In genomic region chr12:19066471-19067001, GRCh38 we compare ENCODE assay signal across 26 cellular contexts.
DNase-seq lines count a peak whose midpoint lies in the region; ATAC-seq and TF ChIP-seq lines count a peak whose summit lies in the region.
"Had no signal": no experiment of that assay in that cellular context is flagged by ENCODE, and none has a peak within 500 bp of the region (broad histone marks: within the 10 kb centered on the region; RNA-seq: fewer than 3 reads in every experiment).

No MANE protein-coding gene starts in this region.

- peaks cover 10% of the 10 kb centered on the region; the same call in 1 of the 2 replicates for H3K9me3 Mint-ChIP-seq in WTC11
- H3K9me3 Mint-ChIP-seq: activated T-helper 17 cell treated with anti-CD3 and anti-CD28 coated beads, Interleukin-2, amount 50 U/mL, for 72 hours; CD4-positive, alpha-beta T cell had no signal

- H3K27me3 Mint-ChIP-seq in WTC11 (ENCODE audit: low read depth) = no peaks in the 10 kb centered on the region
- H3K27me3 Mint-ChIP-seq: activated naive CD4-positive, alpha-beta T cell treated with anti-CD3 and anti-CD28 coated beads, Interleukin-2, amount 50 U/mL, for 24 hours; CD4-positive, alpha-beta T cell; memory B cell had no signal

- peak; percentile 67 to 70 for TF ChIP-seq RAD21 in liver (IDR thresholded peaks at IDR 0.05)

- peak overlapping the region in 1 of 2 donors; percentile 2 for H3K9ac ChIP-seq in liver (ENCODE audit: low read depth in 1 of 2, low read length in 2 of 2)
- H3K9ac ChIP-seq: parathyroid adenoma had no signal

- H3K4me3 ChIP-seq in liver (ENCODE audit: low read depth in 1 of 3, low read length in 3 of 3) = no peak overlapping the region
- H3K4me3 ChIP-seq: sigmoid colon, tibial artery had no signal

- H3K27ac Mint-ChIP-seq in WTC11 = 0 out of 2 replicates have a peak overlapping the region, but pooled peaks have one; percentile 63
- H3K27ac Mint-ChIP-seq: activated naive CD4-positive, alpha-beta T cell treated with anti-CD3 and anti-CD28 coated beads, Interleukin-2, amount 50 U/mL, for 24 hours; activated T-helper 17 cell treated with anti-CD3 and anti-CD28 coated beads, Interleukin-2, amount 50 U/mL, for 72 hours; CD4-positive, alpha-beta T cell; memory B cell; naive B cell had no signal

- CTCF ChIA-PET in WTC11 (lab: Charles Lee) = interaction anchor here (0.8 kb wide), 1 partner anchor 171 kb away, joined by 4 read pairs; no protein-coding TSS in a partner anchor

- no peak overlapping the region for H3K4me3 Mint-ChIP-seq in WTC11
- H3K4me3 Mint-ChIP-seq: activated naive CD4-positive, alpha-beta T cell treated with anti-CD3 and anti-CD28 coated beads, Interleukin-2, amount 50 U/mL, for 24 hours; activated T-helper 17 cell treated with anti-CD3 and anti-CD28 coated beads, Interleukin-2, amount 50 U/mL, for 72 hours; CD4-positive, alpha-beta T cell; memory B cell; naive B cell had no signal

- H3K9me3 ChIP-seq in liver (ENCODE audit: control insufficient read depth in 4 of 4, low read length in 3 of 4) = no peaks in the 10 kb centered on the region
- H3K9me3 ChIP-seq: sigmoid colon, tibial artery had no signal

- POLR2A ChIA-PET in WTC11 (lab: Charles Lee) = no interaction called here

- H3K4me1 Mint-ChIP-seq in WTC11 = peaks cover 29% of the 10 kb centered on the region
- H3K4me1 Mint-ChIP-seq: activated naive CD4-positive, alpha-beta T cell treated with anti-CD3 and anti-CD28 coated beads, Interleukin-2, amount 50 U/mL, for 24 hours; activated T-helper 17 cell treated with anti-CD3 and anti-CD28 coated beads, Interleukin-2, amount 50 U/mL, for 72 hours; memory B cell; naive B cell had no signal

- H3K36me3 ChIP-seq in liver (ENCODE audit: control insufficient read depth in 4 of 4, insufficient read depth in 3 of 4, low read depth in 1 of 4, low read length in 3 of 4) = no peaks in the 10 kb centered on the region
- H3K36me3 ChIP-seq: sigmoid colon, tibial artery had no signal

- peaks cover 0 to 27% (median 20%) of the 10 kb centered on the region in 4 donors for H3K4me1 ChIP-seq in liver (ENCODE audit: control insufficient read depth in 4 of 4, insufficient read depth in 4 of 4, low read length in 3 of 4)
- H3K4me1 ChIP-seq: parathyroid adenoma, sigmoid colon, tibial artery had no signal

- H3K27ac ChIP-seq in liver (ENCODE audit: low read depth in 1 of 2, low read length in 2 of 2) = peak overlapping the region; percentile 44 to 70
- H3K27ac ChIP-seq: parathyroid adenoma, sigmoid colon, tibial artery had no signal

- H3K36me3 Mint-ChIP-seq in WTC11 = no peaks in the 10 kb centered on the region
- H3K36me3 Mint-ChIP-seq: activated naive CD4-positive, alpha-beta T cell treated with anti-CD3 and anti-CD28 coated beads, Interleukin-2, amount 50 U/mL, for 24 hours; memory B cell; naive B cell had no signal

- no peak for ATAC-seq in WTC11
- ATAC-seq: activated T-helper 17 cell treated with anti-CD3 and anti-CD28 coated beads, Interleukin-2, amount 50 U/mL, for 72 hours; SK-N-SH treated with all-trans-retinoic acid at 6 μM for 48 hours; stimulated activated naive CD8-positive, alpha-beta T cell treated with anti-CD3 and anti-CD28 coated beads, Interleukin-15, Interleukin-2, amounts not matched to agents 100 U/mL and 50 U/mL, for 24 hours had no signal

- 25% methylated on average over 3 of the region's 3 CpGs for WGBS in liver

- peak; percentile 43 for DNase-seq in HuH-7 (ENCODE audit: low spot score)
- no peak for DNase-seq in WTC11 (ENCODE audit: low spot score)
- DNase-seq in renal cortical epithelial cell (ENCODE audit: low read depth) = peak; percentile 73
- DNase-seq in NAMALWA (ENCODE audit: low spot score) = no peak
- no peak for DNase-seq in cerebellar cortex (ENCODE audit: low spot score)
- no peak for DNase-seq in HUDEP-2 (lab: John Stamatoyannopoulos, UW; ENCODE audit: unreplicated experiment in 76 of 76)
- DNase-seq: activated CD4-positive, alpha-beta T cell treated with anti-CD3 and anti-CD28 coated beads, Interleukin-2, amount 50 U/mL, for 4 hours; activated CD4-positive, CD25-positive, alpha-beta regulatory T cell; activated CD8-positive, alpha-beta memory T cell treated with anti-CD3 and anti-CD28 coated beads, Interleukin-2, amount 50 U/mL, for 4 hours; CD4-positive, alpha-beta T cell; dermis blood vessel endothelial cell; DMS53; naive B cell; NCI-H1694; NCI-H2171 treated with DMSO at 0.1 percent for 48 hours; NCI-H748 treated with DMSO at 0.1 percent for 48 hours; sigmoid colon; stimulated activated CD4-positive, alpha-beta T cell treated with anti-CD3 and anti-CD28 coated beads, Interleukin-15, amount 100 ng/mL, for 24 hours; stimulated activated naive CD8-positive, alpha-beta T cell treated with anti-CD3 and anti-CD28 coated beads, Interleukin-15, Interleukin-2, amounts not matched to agents 100 U/mL and 50 U/mL, for 24 hours; tibial artery had no signal

- TF ChIP-seq CTCF in WTC11 (IDR thresholded peaks at IDR 0.05) = no peak
- no peak for TF ChIP-seq CTCF in liver (IDR thresholded peaks at IDR 0.05; ENCODE audit: low read depth, low read length, missing input control)

- no peaks in the 10 kb centered on the region for H3K27me3 ChIP-seq in liver (ENCODE audit: control insufficient read depth in 4 of 4, insufficient read depth in 4 of 4, low read length in 3 of 4)
- H3K27me3 ChIP-seq: sigmoid colon, tibial artery had no signal

TF ChIP-seq in WTC11, 78 proteins besides CTCF, POLR2A, EP300 and RAD21:
- peak; percentile 53; the same call in 1 of the 2 replicates for TF ChIP-seq GABPB1 (CRISPR knock-in tag; IDR thresholded peaks at IDR 0.05)
- no peak for TF ChIP-seq USF2 (CRISPR knock-in tag; IDR thresholded peaks at IDR 0.05)

TF ChIP-seq in liver, 16 proteins besides CTCF, POLR2A, EP300 and RAD21:
- TF ChIP-seq NR2F2 (IDR thresholded peaks at IDR 0.05) (no peak), SP1 (IDR thresholded peaks at IDR 0.05) (peak; percentile 97), TAF1 (conservative IDR thresholded peaks at IDR 0.05) (peak; percentile 37), FOXA2 (IDR thresholded peaks at IDR 0.05) (peak; percentile 100), RXRA (IDR thresholded peaks at IDR 0.05) (peak; percentile 63 to 88), HNF4A (conservative IDR thresholded peaks at IDR 0.05) (peak; percentile 84 to 90), EGR1 (IDR thresholded peaks at IDR 0.05; ENCODE audit: low read depth in 2 of 2) (peak in 1 of 2 donors; percentile 55), HNF4G (IDR thresholded peaks at IDR 0.05) (peak; percentile 65), JUND (IDR thresholded peaks at IDR 0.05) (peak; percentile 37 to 67), FOXA1 (IDR thresholded peaks at IDR 0.05) (peak; percentile 99), GABPA (IDR thresholded peaks at IDR 0.05 in 1 of 2, conservative IDR thresholded peaks at IDR 0.05 in 1 of 2) (peak in 1 of 2 donors; percentile 27), ZBTB33 (IDR thresholded peaks at IDR 0.05) (peak; percentile 71), MAX (IDR thresholded peaks at IDR 0.05) (peak; percentile 58), YY1 (IDR thresholded peaks at IDR 0.05) (peak; percentile 80)
- TF ChIP-seq, protein P1, sequence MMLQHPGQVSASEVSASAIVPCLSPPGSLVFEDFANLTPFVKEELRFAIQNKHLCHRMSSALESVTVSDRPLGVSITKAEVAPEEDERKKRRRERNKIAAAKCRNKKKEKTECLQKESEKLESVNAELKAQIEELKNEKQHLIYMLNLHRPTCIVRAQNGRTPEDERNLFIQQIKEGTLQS (IDR thresholded peaks at IDR 0.05) = no peak
- TF ChIP-seq, protein P2, sequence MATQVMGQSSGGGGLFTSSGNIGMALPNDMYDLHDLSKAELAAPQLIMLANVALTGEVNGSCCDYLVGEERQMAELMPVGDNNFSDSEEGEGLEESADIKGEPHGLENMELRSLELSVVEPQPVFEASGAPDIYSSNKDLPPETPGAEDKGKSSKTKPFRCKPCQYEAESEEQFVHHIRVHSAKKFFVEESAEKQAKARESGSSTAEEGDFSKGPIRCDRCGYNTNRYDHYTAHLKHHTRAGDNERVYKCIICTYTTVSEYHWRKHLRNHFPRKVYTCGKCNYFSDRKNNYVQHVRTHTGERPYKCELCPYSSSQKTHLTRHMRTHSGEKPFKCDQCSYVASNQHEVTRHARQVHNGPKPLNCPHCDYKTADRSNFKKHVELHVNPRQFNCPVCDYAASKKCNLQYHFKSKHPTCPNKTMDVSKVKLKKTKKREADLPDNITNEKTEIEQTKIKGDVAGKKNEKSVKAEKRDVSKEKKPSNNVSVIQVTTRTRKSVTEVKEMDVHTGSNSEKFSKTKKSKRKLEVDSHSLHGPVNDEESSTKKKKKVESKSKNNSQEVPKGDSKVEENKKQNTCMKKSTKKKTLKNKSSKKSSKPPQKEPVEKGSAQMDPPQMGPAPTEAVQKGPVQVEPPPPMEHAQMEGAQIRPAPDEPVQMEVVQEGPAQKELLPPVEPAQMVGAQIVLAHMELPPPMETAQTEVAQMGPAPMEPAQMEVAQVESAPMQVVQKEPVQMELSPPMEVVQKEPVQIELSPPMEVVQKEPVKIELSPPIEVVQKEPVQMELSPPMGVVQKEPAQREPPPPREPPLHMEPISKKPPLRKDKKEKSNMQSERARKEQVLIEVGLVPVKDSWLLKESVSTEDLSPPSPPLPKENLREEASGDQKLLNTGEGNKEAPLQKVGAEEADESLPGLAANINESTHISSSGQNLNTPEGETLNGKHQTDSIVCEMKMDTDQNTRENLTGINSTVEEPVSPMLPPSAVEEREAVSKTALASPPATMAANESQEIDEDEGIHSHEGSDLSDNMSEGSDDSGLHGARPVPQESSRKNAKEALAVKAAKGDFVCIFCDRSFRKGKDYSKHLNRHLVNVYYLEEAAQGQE (IDR thresholded peaks at IDR 0.05) = peak; percentile 46

Comparison
In these comparisons a context has a peak if more than half of its experiments do, and no peak if none do; other contexts are left out.
1. DNase-seq: peak in HuH-7 (single experiment) and renal cortical epithelial cell (single experiment); none in WTC11 (single experiment), NAMALWA (single experiment), cerebellar cortex (single experiment) and HUDEP-2 (0 of 76).